23 cellular contexts compared by ENCODE assay signal in genomic region chr15:71118345-71118744, GRCh38. TPM values are rescaled to one million over a fixed set of nuclear protein-coding genes. Genes with fewer than 3 reads are reported as not detected.
DNase-seq lines count a peak whose midpoint lies in the region; ATAC-seq, FAIRE-seq and TF ChIP-seq lines count a peak whose summit lies in the region.
"Had no signal": no experiment of that assay in that cellular context is flagged by ENCODE, and none has a peak within 500 bp of the region (broad histone marks: within the 10 kb centered on the region; RNA-seq: fewer than 3 reads in every experiment).

No MANE protein-coding gene starts in this region.

- peaks cover 20% of the 10 kb centered on the region for H3K36me3 Mint-ChIP-seq in Calu3 (ENCODE audit: insufficient read depth, unreplicated experiment)
- no peaks in the 10 kb centered on the region for H3K36me3 Mint-ChIP-seq in nephron progenitor cell (ENCODE audit: low read depth)

- H3K27me3 Mint-ChIP-seq in Calu3 (ENCODE audit: unreplicated experiment) (no peaks in the 10 kb centered on the region), nephron progenitor cell (ENCODE audit: low read depth, poor library complexity) (peaks cover 12% of the 10 kb centered on the region)

- H3K9me3 ChIP-seq in heart right ventricle (no peaks in the 10 kb centered on the region), ascending aorta (no peaks in the 10 kb centered on the region), pancreas (no peaks in the 10 kb centered on the region)
- H3K9me3 ChIP-seq: SJSA1 had no signal

- H3K27ac Mint-ChIP-seq in Calu3 (ENCODE audit: unreplicated experiment), result peak overlapping the region; percentile 12
- no peak overlapping the region for H3K27ac Mint-ChIP-seq in nephron progenitor cell
- H3K27ac Mint-ChIP-seq: CD14-positive monocyte had no signal

- H3K4me1 Mint-ChIP-seq in Calu3 (ENCODE audit: low read depth, unreplicated experiment) (peaks cover 29% of the 10 kb centered on the region), nephron progenitor cell (peaks cover 84% of the 10 kb centered on the region)

- ATAC-seq in heart right ventricle (no peak), left cardiac atrium (no peak), pancreas (no peak)

- no peak overlapping the region for H3K4me3 Mint-ChIP-seq in Calu3 (ENCODE audit: low read depth, unreplicated experiment)
- H3K4me3 Mint-ChIP-seq in nephron progenitor cell, result peak overlapping the region; percentile 1

- H3K4me1 ChIP-seq in heart right ventricle (peaks cover 0 to 68% (median 12%) of the 10 kb centered on the region in 9 donors), ascending aorta (peaks cover 0 to 18% of the 10 kb centered on the region in 2 donors), pancreas (no peaks in the 10 kb centered on the region)

- 84 to 88% methylated on average over 5 of the region's 5 CpGs for WGBS in heart right ventricle, 2 donors
- WGBS in pancreas, 2 donors, result 78 to 83% methylated on average over 5 of the region's 5 CpGs

- CTCF ChIA-PET in Calu3 (lab: Charles Lee), result no interaction called here

- H3K27ac ChIP-seq in heart right ventricle, result peak overlapping the region in 7 of 10 donors; percentile 2 to 96 (median 90)
- H3K27ac ChIP-seq in ascending aorta, result peak overlapping the region; percentile 92 to 94
- no peak overlapping the region for H3K27ac ChIP-seq in pancreas
- H3K27ac ChIP-seq: HL-60, SJSA1 had no signal

- FAIRE-seq in pancreas (lab: Jason Lieb, UNC), result no peak
- FAIRE-seq: D721Med had no signal

- H3K9me3 Mint-ChIP-seq in Calu3 (ENCODE audit: low read depth, unreplicated experiment), result no peaks in the 10 kb centered on the region
- no peaks in the 10 kb centered on the region for H3K9me3 Mint-ChIP-seq in nephron progenitor cell

- TF ChIP-seq CTCF in heart right ventricle (IDR thresholded peaks at IDR 0.05) (no peak), Calu3 (IDR thresholded peaks at IDR 0.05; ENCODE audit: unreplicated experiment) (no peak), ascending aorta (IDR thresholded peaks at IDR 0.05) (no peak), nephron progenitor cell (IDR thresholded peaks at IDR 0.05) (no peak), pancreas (IDR thresholded peaks at IDR 0.05) (no peak)

- H3K36me3 ChIP-seq in heart right ventricle (no peaks in the 10 kb centered on the region), ascending aorta (no peaks in the 10 kb centered on the region), pancreas (no peaks in the 10 kb centered on the region)

- intact Hi-C loops in heart right ventricle (cut with DNase I), result loop anchor here in 9 of 10 donors (5.0 to 10.0 kb wide), 10 partner anchors 49 to 686 kb away; no protein-coding TSS in a partner anchor
- intact Hi-C loops in left cardiac atrium (cut with DNase I), result loop anchor here (5.0 to 10.0 kb wide), 4 partner anchors 34 to 326 kb away; no protein-coding TSS in a partner anchor
- intact Hi-C loops in Calu3 (cut with micrococcal nuclease; ENCODE audit: unreplicated experiment), result loop anchor here (5.0 kb wide), 1 partner anchor 159 kb away; no protein-coding TSS in a partner anchor
- intact Hi-C loops in ascending aorta (cut with DNase I), result loop anchor here (10.0 kb wide), 2 partner anchors 166 to 636 kb away; no protein-coding TSS in a partner anchor
- intact Hi-C loops in pancreas (cut with DNase I), result loop anchor here in 2 of 3 donors (5.0 to 10.0 kb wide), 2 partner anchors 324 to 326 kb away; no protein-coding TSS in a partner anchor

- H3K4me3 ChIP-seq in heart right ventricle (no peak overlapping the region), ascending aorta (no peak overlapping the region), pancreas (no peak overlapping the region)
- H3K4me3 ChIP-seq: SJSA1 had no signal

- H3K27me3 ChIP-seq in heart right ventricle, result peaks cover 0 to 38% (median 0%) of the 10 kb centered on the region in 7 donors
- no peaks in the 10 kb centered on the region for H3K27me3 ChIP-seq in ascending aorta
- no peaks in the 10 kb centered on the region for H3K27me3 ChIP-seq in pancreas
- H3K27me3 ChIP-seq: SJSA1 had no signal

- no TSS peak for BruUV-seq in Calu3 (replicated peaks; lab: Mats Ljungman, UMichigan)

- no peak for DNase-seq in heart right ventricle
- no peak for DNase-seq in left cardiac atrium
- no peak for DNase-seq in Calu3
- no peak for DNase-seq in ascending aorta (ENCODE audit: low spot score in 2 of 2)
- no peak for DNase-seq in nephron progenitor cell
- no peak for DNase-seq in activated CD4-positive, alpha-beta T cell treated with anti-CD3 and anti-CD28 coated beads, Interleukin-2, amount 50 U/mL, for 48 hours
- DNase-seq in activated CD4-positive, alpha-beta T cell treated with anti-CD3 and anti-CD28 coated beads for 48 hours, result no peak
- no peak for DNase-seq in pancreas
- DNase-seq: 8988T, AML-193, EL, GF-D8, KG1, NCI-H1092, NCI-H1436, NCI-H187 treated with DMSO at 0.1 percent for 48 hours, NCI-H2107, NCI-H446 treated with DMSO at 0.1 percent for 48 hours, NCI-H526 treated with DMSO at 0.1 percent for 48 hours had no signal

RNA-seq across cellular contexts. Expression of gene THSD4, which starts 3.1 kb away (rescaled TPM):
- 100 to 1,000 TPM in 8 of 10 donors, 10 to 100 TPM in 2; 72.3 to 212 (median 170) TPM for total RNA-seq in heart right ventricle
- 10 to 100 TPM; 20.8 to 29.4 TPM for polyA plus RNA-seq in heart right ventricle
- 10 to 100 TPM; 39.8 to 68.3 TPM for total RNA-seq in left cardiac atrium
- 24.2 and 29.6 TPM in 2 replicates for total RNA-seq in Calu3 (2022)
- 151 TPM for total RNA-seq in ascending aorta
- 10 to 100 TPM in 5 of 6 donors, 1 to 10 TPM in 1; 6.0 to 17.8 (median 14.2) TPM for total RNA-seq in pancreas
- polyA plus RNA-seq in pancreas, result 1 to 10 TPM; 7.8 to 9.0 TPM
- polyA plus RNA-seq: CD14-positive monocyte had no signal

Comparison
In these comparisons a context has a peak if more than half of its experiments do, and no peak if none do; other contexts are left out.
1. H3K27ac ChIP-seq: peak in heart right ventricle (7 of 10) and ascending aorta (2 of 2); none in pancreas (0 of 4).